ENCODE assay signal across 8 cellular contexts in genomic region chr12:56636675-56637540, GRCh38. TPM values are rescaled to one million over a fixed set of nuclear protein-coding genes. Genes with fewer than 3 reads are reported as not detected.
DNase-seq lines count a peak whose midpoint lies in the region; ATAC-seq and TF ChIP-seq lines count a peak whose summit lies in the region.

No MANE protein-coding gene starts in this region.

- DNase-seq in C1 segment of cervical spinal cord (lab: John Stamatoyannopoulos, UW) (peak; percentile 57 to 99 (median 92)), GM19240 (ENCODE audit: insufficient read length, low spot score) (peak; percentile 85), NCI-H524 treated with DMSO at 0.1 percent for 48 hours (lab: John Stamatoyannopoulos, UW) (peak; percentile 95), dermis blood vessel endothelial cell (peak; percentile 99)
- DNase-seq in activated CD4-positive, alpha-beta T cell treated with anti-CD3 and anti-CD28 coated beads, Interleukin-2, amount 50 U/mL, for 24 hours (ENCODE audit: low read depth in 1 of 2, low spot score in 1 of 2) = peak; percentile 61 to 87
- peak; percentile 81 to 82 for DNase-seq in stimulated activated CD4-positive, alpha-beta T cell treated with anti-CD3 and anti-CD28 coated beads, Interleukin-4, amount 100 ng/mL, for 4 hours

- TF ChIP-seq RAD21 in liver (IDR thresholded peaks at IDR 0.05) = peak; percentile 77 to 80

- WGBS in liver = 2% methylated on average over 12 of the region's 12 CpGs

- peaks cover 9 to 59% (median 49%) of the 10 kb centered on the region in 4 donors for H3K4me1 ChIP-seq in liver (ENCODE audit: control insufficient read depth in 4 of 4, insufficient read depth in 4 of 4, low read length in 3 of 4)

- ATAC-seq in HG03460 (IDR thresholded peaks at IDR 0.05; ENCODE audit: unreplicated experiment) = peak; percentile 46

- H3K9ac ChIP-seq in liver (ENCODE audit: low read depth in 1 of 2, low read length in 2 of 2) = peak overlapping the region; percentile 4 to 81

- H3K9me3 ChIP-seq in liver (ENCODE audit: control insufficient read depth in 4 of 4, low read length in 3 of 4) = no peaks in the 10 kb centered on the region

- peak overlapping the region; percentile 86 to 92 for H3K27ac ChIP-seq in liver (ENCODE audit: low read depth in 1 of 2, low read length in 2 of 2)

- peak; percentile 61 for TF ChIP-seq CTCF in liver (IDR thresholded peaks at IDR 0.05; ENCODE audit: low read depth, low read length, missing input control)

- no peaks in the 10 kb centered on the region for H3K27me3 ChIP-seq in liver (ENCODE audit: control insufficient read depth in 4 of 4, insufficient read depth in 4 of 4, low read length in 3 of 4)

- H3K36me3 ChIP-seq in liver (ENCODE audit: control insufficient read depth in 4 of 4, insufficient read depth in 3 of 4, low read depth in 1 of 4, low read length in 3 of 4) = peaks cover 11 to 33% (median 22%) of the 10 kb centered on the region in 4 donors

- H3K4me3 ChIP-seq in liver (ENCODE audit: low read depth in 1 of 3, low read length in 3 of 3) = peak overlapping the region; percentile 68 to 81 (median 80)

TF ChIP-seq in liver, 16 proteins besides CTCF, POLR2A, EP300 and RAD21:
- TF ChIP-seq EGR1 (IDR thresholded peaks at IDR 0.05; ENCODE audit: low read depth in 2 of 2) (peak; percentile 5 to 49), REST (IDR thresholded peaks at IDR 0.05) (peak; percentile 91), ZBTB33 (IDR thresholded peaks at IDR 0.05) (peak; percentile 95), FOXA1 (IDR thresholded peaks at IDR 0.05) (peak; percentile 73), GABPA (IDR thresholded peaks at IDR 0.05 in 1 of 2, conservative IDR thresholded peaks at IDR 0.05 in 1 of 2) (peak; percentile 12 to 44), FOXA2 (IDR thresholded peaks at IDR 0.05) (peak; percentile 65), SP1 (IDR thresholded peaks at IDR 0.05) (peak; percentile 85), JUND (IDR thresholded peaks at IDR 0.05) (peak; percentile 61 to 69), RXRA (IDR thresholded peaks at IDR 0.05) (peak; percentile 73 to 75), ATF3 (IDR thresholded peaks at IDR 0.05) (no peak), HNF4A (conservative IDR thresholded peaks at IDR 0.05) (peak; percentile 63 to 70), NR2F2 (IDR thresholded peaks at IDR 0.05) (peak; percentile 84), YY1 (IDR thresholded peaks at IDR 0.05) (peak; percentile 93), MAX (IDR thresholded peaks at IDR 0.05) (peak; percentile 82), HNF4G (IDR thresholded peaks at IDR 0.05) (no peak), TAF1 (conservative IDR thresholded peaks at IDR 0.05) (peak; percentile 70)

RNA-seq across cellular contexts. Expression of gene BAZ2A, which starts 6.8 kb away (rescaled TPM):
- total RNA-seq in dermis blood vessel endothelial cell = 23.5 and 40.9 TPM in 2 replicates
- 10 to 100 TPM; 23.0 to 31.9 TPM for total RNA-seq in liver
- polyA plus RNA-seq in liver = 10 to 100 TPM; 12.8 to 21.0 TPM

RNA-seq across cellular contexts. Expression of gene ATP5F1B, which starts 8.9 kb away (rescaled TPM):
- total RNA-seq in dermis blood vessel endothelial cell (402 and 579 TPM in 2 replicates), liver (100 to 1,000 TPM; 273 to 347 TPM)
- 100 to 1,000 TPM; 528 to 569 TPM for polyA plus RNA-seq in liver

RNA-seq across cellular contexts. Expression of gene PTGES3, which starts 51.2 kb away (rescaled TPM):
- total RNA-seq in dermis blood vessel endothelial cell (54.1 and 116 TPM in 2 replicates), liver (10 to 100 TPM; 65.0 to 87.2 TPM)
- 10 to 100 TPM; 75.4 to 94.1 TPM for polyA plus RNA-seq in liver

Comparison
In these comparisons a context has a peak if more than half of its experiments do, and no peak if none do; other contexts are left out.
1. Peak in every context shown above with its lines: DNase-seq, ATAC-seq, H3K4me3 ChIP-seq and H3K27ac ChIP-seq.